ENCODE assay signal across 17 cellular contexts in the genomic region with DNA sequence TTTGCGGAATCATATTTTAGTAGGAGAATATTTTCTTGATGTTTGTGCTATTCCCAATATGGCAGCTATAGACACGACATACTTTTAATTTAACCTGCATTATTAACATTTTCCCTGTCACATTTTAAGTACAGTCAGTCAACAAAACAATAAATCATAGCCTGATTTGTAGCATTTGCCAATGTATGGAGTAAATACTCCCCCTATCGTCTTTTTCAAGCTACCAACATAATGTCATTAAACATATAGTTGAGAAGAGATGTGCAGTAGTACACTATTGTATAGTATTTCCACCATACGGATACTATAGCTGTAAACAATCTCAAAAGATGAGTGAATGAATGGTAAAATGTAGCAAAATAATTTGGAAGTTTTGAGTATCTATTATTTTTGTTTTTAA.
DNase-seq lines count a peak whose midpoint lies in the region; ATAC-seq, FAIRE-seq and TF ChIP-seq lines count a peak whose summit lies in the region.
"Had no signal": no experiment of that assay in that cellular context is flagged by ENCODE, and none has a peak within 500 bp of the region (broad histone marks: within the 10 kb centered on the region; RNA-seq: fewer than 3 reads in every experiment).

No MANE protein-coding gene starts in this region.

- in situ Hi-C loops in GM13976 (cut with MboI; ENCODE audit: low sequenced_read_pairs, unreplicated experiment) = no loop called here

- no peak for ATAC-seq in Right ventricle myocardium superior (ENCODE audit: poor library complexity)
- ATAC-seq in GM21515 (IDR thresholded peaks at IDR 0.05; ENCODE audit: unreplicated experiment) = no peak
- ATAC-seq: HCT116, lower lobe of right lung had no signal

- peak; percentile 24 for TF ChIP-seq CTCF in GM13976 (IDR thresholded peaks at IDR 0.05; ENCODE audit: borderline replicate concordance, control extremely low read depth, extremely low read depth, insufficient read depth, missing control alignments)

- DNase-seq in GM13976 (ENCODE audit: low spot score) = no peak
- DNase-seq in Jurkat, Clone E6-1 (ENCODE audit: low read depth, low spot score) = peak; percentile 1
- DNase-seq in SW480 (ENCODE audit: low spot score) = peak; percentile 13
- no peak for DNase-seq in Right ventricle myocardium superior
- DNase-seq in mesenteric fat pad (ENCODE audit: low spot score) = no peak
- DNase-seq in HK-2 (ENCODE audit: unreplicated experiment) = no peak
- DNase-seq: activated naive CD4-positive, alpha-beta T cell treated with anti-CD3 and anti-CD28 coated beads, Interleukin-2, amount 50 U/mL, for 16 hours; activated T-cell treated with anti-CD3 and anti-CD28 coated beads, Interleukin-2, amount 50 U/mL, for 24 hours; lower lobe of right lung; NCI-H2029; NCI-H510A treated with DMSO at 0.1 percent for 48 hours; stimulated activated CD4-positive, alpha-beta T cell treated with anti-CD3 and anti-CD28 coated beads, Interleukin-4, amount 100 ng/mL, for 1 hour; stimulated activated CD8-positive, alpha-beta memory T cell treated with anti-CD3 and anti-CD28 coated beads, Interleukin-4, amount 100 ng/mL, for 48 hours had no signal

- FAIRE-seq in A204.1 (lab: Jason Lieb, UNC) = peak; percentile 64

- intact Hi-C loops in Right ventricle myocardium superior (cut with DNase I) = no loop called here

- H3K4me3 ChIP-seq in Jurkat, Clone E6-1 (ENCODE audit: low read length) = no peak overlapping the region
- H3K4me3 ChIP-seq: lower lobe of right lung, suprapubic skin had no signal

Comparison
In these comparisons a context has a peak if more than half of its experiments do, and no peak if none do; other contexts are left out.
1. DNase-seq: peak in Jurkat, Clone E6-1 (single experiment) and SW480 (single experiment); none in GM13976 (single experiment), Right ventricle myocardium superior (single experiment), mesenteric fat pad (single experiment) and HK-2 (single experiment).